Comparison of ENCODE assay signal across 22 cellular contexts in genomic region chr12:968561-968960, GRCh38.
"Had no signal": no experiment of that assay in that cellular context is flagged by ENCODE, and none has a peak within 500 bp of the region (broad histone marks: within the 10 kb centered on the region; RNA-seq: fewer than 3 reads in every experiment).

No MANE protein-coding gene starts in this region.

- H3K4me3 ChIP-seq: ascending aorta, lung, prostate gland, skin epidermis, tibial nerve had no signal

- H3K36me3 ChIP-seq: ascending aorta, prostate gland, tibial nerve had no signal

- H3K27me3 Mint-ChIP-seq: activated naive CD8-positive, alpha-beta T cell treated with anti-CD3 and anti-CD28 coated beads, Interleukin-2, amount 50 U/mL, for 24 hours; activated T-helper 17 cell treated with anti-CD3 and anti-CD28 coated beads, Interleukin-2, amount 50 U/mL, for 72 hours; effector memory CD8-positive, alpha-beta T cell had no signal

- H3K27ac ChIP-seq: ascending aorta, epithelial cell of prostate, prostate gland, skin epidermis, tibial nerve had no signal

- H3K4me1 ChIP-seq: ascending aorta, prostate gland, tibial nerve had no signal

- ATAC-seq: activated naive CD8-positive, alpha-beta T cell treated with anti-CD3 and anti-CD28 coated beads, Interleukin-2, amount 50 U/mL, for 24 hours; activated T-helper 17 cell treated with anti-CD3 and anti-CD28 coated beads, Interleukin-2, amount 50 U/mL, for 72 hours; effector memory CD8-positive, alpha-beta T cell; left cardiac atrium; right cardiac atrium had no signal

- H3K9me3 ChIP-seq: ascending aorta, prostate gland, tibial nerve had no signal

- DNase-seq: activated CD4-positive, alpha-beta T cell treated with anti-CD3 and anti-CD28 coated beads for 1 hour; activated CD4-positive, alpha-beta T cell treated with anti-CD3 and anti-CD28 coated beads, Interleukin-2, amount 50 U/mL, for 4 hours; activated naive CD4-positive, alpha-beta T cell treated with anti-CD3 and anti-CD28 coated beads for 36 hours; activated naive CD8-positive, alpha-beta T cell treated with anti-CD3 and anti-CD28 coated beads, Interleukin-2, amount 50 U/mL, for 24 hours; dermis blood vessel endothelial cell; effector memory CD8-positive, alpha-beta T cell; foreskin melanocyte; left cardiac atrium; midbrain; nucleus accumbens; right cardiac atrium; stimulated activated CD4-positive, alpha-beta T cell treated with anti-CD3 and anti-CD28 coated beads, Interleukin-15, amount 100 ng/mL, for 24 hours; stimulated activated CD4-positive, alpha-beta T cell treated with anti-CD3 and anti-CD28 coated beads, Interleukin-4, amount 100 ng/mL, for 24 hours; stimulated activated naive CD4-positive, alpha-beta T cell; T-helper 9 cell had no signal

- H3K27ac Mint-ChIP-seq: activated naive CD4-positive, alpha-beta T cell treated with anti-CD3 and anti-CD28 coated beads for 36 hours; activated naive CD8-positive, alpha-beta T cell treated with anti-CD3 and anti-CD28 coated beads, Interleukin-2, amount 50 U/mL, for 24 hours; activated T-helper 17 cell treated with anti-CD3 and anti-CD28 coated beads, Interleukin-2, amount 50 U/mL, for 72 hours; effector memory CD8-positive, alpha-beta T cell had no signal

- H3K4me1 Mint-ChIP-seq: activated naive CD8-positive, alpha-beta T cell treated with anti-CD3 and anti-CD28 coated beads, Interleukin-2, amount 50 U/mL, for 24 hours; activated T-helper 17 cell treated with anti-CD3 and anti-CD28 coated beads, Interleukin-2, amount 50 U/mL, for 72 hours had no signal

- H3K9me3 Mint-ChIP-seq: activated naive CD4-positive, alpha-beta T cell treated with anti-CD3 and anti-CD28 coated beads for 36 hours; activated naive CD8-positive, alpha-beta T cell treated with anti-CD3 and anti-CD28 coated beads, Interleukin-2, amount 50 U/mL, for 24 hours; activated T-helper 17 cell treated with anti-CD3 and anti-CD28 coated beads, Interleukin-2, amount 50 U/mL, for 72 hours; effector memory CD8-positive, alpha-beta T cell had no signal

- H3K27me3 ChIP-seq: ascending aorta, tibial nerve had no signal

- H3K4me3 Mint-ChIP-seq: activated naive CD4-positive, alpha-beta T cell treated with anti-CD3 and anti-CD28 coated beads for 36 hours; activated naive CD8-positive, alpha-beta T cell treated with anti-CD3 and anti-CD28 coated beads, Interleukin-2, amount 50 U/mL, for 24 hours; activated T-helper 17 cell treated with anti-CD3 and anti-CD28 coated beads, Interleukin-2, amount 50 U/mL, for 72 hours; effector memory CD8-positive, alpha-beta T cell had no signal
